In the genomic region with DNA sequence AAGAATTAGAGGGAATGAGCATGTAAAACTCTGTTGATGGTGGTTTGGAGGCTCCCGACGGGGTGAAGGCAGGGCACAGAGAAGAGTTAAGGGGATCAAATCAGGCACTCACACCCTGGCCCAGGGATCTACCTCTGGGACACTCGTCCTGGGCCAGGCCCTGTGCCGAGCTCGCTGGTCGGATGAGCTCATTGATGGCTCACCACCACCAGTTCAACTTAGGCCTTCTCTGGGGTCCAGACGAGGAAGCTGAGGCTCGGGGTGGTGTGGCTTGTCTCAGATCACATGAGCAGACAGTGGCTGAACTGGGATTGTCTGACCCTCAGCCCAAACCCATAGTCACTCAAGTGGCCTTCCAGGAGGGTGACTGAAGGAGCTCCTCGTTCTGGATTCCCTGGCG, we compare ENCODE assay signal across 10 cellular contexts. TPM values are rescaled to one million over a fixed set of nuclear protein-coding genes. Genes with fewer than 3 reads are reported as not detected.
DNase-seq lines count a peak whose midpoint lies in the region; ATAC-seq, FAIRE-seq and TF ChIP-seq lines count a peak whose summit lies in the region.
"Had no signal": no experiment of that assay in that cellular context is flagged by ENCODE, and none has a peak within 500 bp of the region (broad histone marks: within the 10 kb centered on the region; RNA-seq: fewer than 3 reads in every experiment).

No MANE protein-coding gene starts in this region.

- no peak overlapping the region for H3K27ac ChIP-seq in iPS-18a (ENCODE audit: low read length)
- H3K27ac ChIP-seq in stomach: peak overlapping the region in 2 of 5 donors; percentile 76 to 79
- H3K27ac ChIP-seq in small intestine (ENCODE audit: low read depth in 1 of 2, low read length in 1 of 2): no peak overlapping the region
- no peak overlapping the region for H3K27ac ChIP-seq in kidney (ENCODE audit: low read depth in 2 of 2, low read length in 2 of 2)

- no peak for DNase-seq in activated T-cell treated with anti-CD3 and anti-CD28 coated beads, Interleukin-2, amount 50 U/mL, for 24 hours
- no peak for DNase-seq in activated T-cell treated with anti-CD3 and anti-CD28 coated beads, Interleukin-2, amount 50 U/mL, for 48 hours
- DNase-seq in activated T-helper 2 cell treated with anti-CD3 and anti-CD28 coated beads, Interferon-gamma antibody, Interleukin-2, Interleukin-4, amounts not matched to agents 10 μg/mL and 5 μg/mL and 100 μg/mL, durations not matched to agents 14 hours and 24 hours and 36 hours (ENCODE audit: low spot score): no peak
- DNase-seq in stomach (no peak), small intestine (no peak), kidney (no peak), left ventricle myocardium superior (no peak)
- DNase-seq: hippocampal formation had no signal

- H3K9me3 Mint-ChIP-seq in activated T-cell treated with anti-CD3 and anti-CD28 coated beads, Interleukin-2, amount 50 U/mL, for 24 hours: no peaks in the 10 kb centered on the region
- H3K9me3 Mint-ChIP-seq in activated T-helper 2 cell treated with anti-CD3 and anti-CD28 coated beads, Interferon-gamma antibody, Interleukin-2, Interleukin-4, amounts not matched to agents 10 μg/mL and 5 μg/mL and 100 μg/mL, durations not matched to agents 14 hours and 24 hours and 36 hours: no peaks in the 10 kb centered on the region

- H3K4me3 ChIP-seq in iPS-18a (ENCODE audit: low read length) (peak overlapping the region; percentile 74), stomach (peak overlapping the region; percentile 86 to 100 (median 98)), small intestine (ENCODE audit: low read depth in 1 of 2, low read length in 2 of 2) (peak overlapping the region in 1 of 2 donors; percentile 81), kidney (ENCODE audit: low read length in 2 of 2) (peak overlapping the region in 1 of 2 donors; percentile 64)

- H3K4me1 Mint-ChIP-seq in activated T-cell treated with anti-CD3 and anti-CD28 coated beads, Interleukin-2, amount 50 U/mL, for 24 hours (ENCODE audit: low read depth): peaks cover 68% of the 10 kb centered on the region
- H3K4me1 Mint-ChIP-seq in activated T-helper 2 cell treated with anti-CD3 and anti-CD28 coated beads, Interferon-gamma antibody, Interleukin-2, Interleukin-4, amounts not matched to agents 10 μg/mL and 5 μg/mL and 100 μg/mL, durations not matched to agents 14 hours and 24 hours and 36 hours (ENCODE audit: low read depth): peaks cover 39% of the 10 kb centered on the region

- intact Hi-C loops in activated T-helper 2 cell treated with anti-CD3 and anti-CD28 coated beads, Interferon-gamma antibody, Interleukin-2, Interleukin-4, amounts not matched to agents 10 μg/mL and 5 μg/mL and 100 μg/mL, durations not matched to agents 14 hours and 24 hours and 36 hours (cut with micrococcal nuclease): no loop called here
- intact Hi-C loops in stomach (cut with DNase I; ENCODE audit: low total_unique reads) (no loop called here), kidney (cut with DNase I) (no loop called here), left ventricle myocardium superior (cut with micrococcal nuclease) (no loop called here)

- peak overlapping the region; percentile 83 for H3K4me3 Mint-ChIP-seq in activated T-cell treated with anti-CD3 and anti-CD28 coated beads, Interleukin-2, amount 50 U/mL, for 24 hours
- H3K4me3 Mint-ChIP-seq in activated T-helper 2 cell treated with anti-CD3 and anti-CD28 coated beads, Interferon-gamma antibody, Interleukin-2, Interleukin-4, amounts not matched to agents 10 μg/mL and 5 μg/mL and 100 μg/mL, durations not matched to agents 14 hours and 24 hours and 36 hours (ENCODE audit: low read depth): peak overlapping the region; percentile 86

- H3K9me3 ChIP-seq in iPS-18a (ENCODE audit: control insufficient read depth, low read depth, low read length): no peaks in the 10 kb centered on the region
- H3K9me3 ChIP-seq in stomach: no peaks in the 10 kb centered on the region
- no peaks in the 10 kb centered on the region for H3K9me3 ChIP-seq in small intestine (ENCODE audit: control insufficient read depth, low read depth)
- H3K9me3 ChIP-seq in kidney (ENCODE audit: control insufficient read depth in 1 of 2, low read length in 2 of 2): no peaks in the 10 kb centered on the region

- no peak for TF ChIP-seq POLR2A in stomach (IDR thresholded peaks at IDR 0.05)

- no peaks in the 10 kb centered on the region for H3K27me3 Mint-ChIP-seq in activated T-cell treated with anti-CD3 and anti-CD28 coated beads, Interleukin-2, amount 50 U/mL, for 24 hours
- H3K27me3 Mint-ChIP-seq in activated T-helper 2 cell treated with anti-CD3 and anti-CD28 coated beads, Interferon-gamma antibody, Interleukin-2, Interleukin-4, amounts not matched to agents 10 μg/mL and 5 μg/mL and 100 μg/mL, durations not matched to agents 14 hours and 24 hours and 36 hours (ENCODE audit: low read depth): no peaks in the 10 kb centered on the region

- H3K27ac Mint-ChIP-seq in activated T-cell treated with anti-CD3 and anti-CD28 coated beads, Interleukin-2, amount 50 U/mL, for 24 hours: peak overlapping the region; percentile 87
- peak overlapping the region; percentile 66 for H3K27ac Mint-ChIP-seq in activated T-helper 2 cell treated with anti-CD3 and anti-CD28 coated beads, Interferon-gamma antibody, Interleukin-2, Interleukin-4, amounts not matched to agents 10 μg/mL and 5 μg/mL and 100 μg/mL, durations not matched to agents 14 hours and 24 hours and 36 hours

- FAIRE-seq in small intestine (lab: Jason Lieb, UNC) (no peak), kidney (lab: Jason Lieb, UNC) (no peak)

- H3K9ac ChIP-seq in iPS-18a (ENCODE audit: low read length) (no peak overlapping the region), kidney (ENCODE audit: low read length in 2 of 2) (peak overlapping the region in 1 of 2 donors; percentile 59)

- H3K4me1 ChIP-seq in iPS-18a (ENCODE audit: control insufficient read depth, low read depth, low read length): peaks cover 27% of the 10 kb centered on the region
- peaks cover 37 to 64% (median 56%) of the 10 kb centered on the region in 4 donors for H3K4me1 ChIP-seq in stomach
- peaks cover 0 to 6% of the 10 kb centered on the region in 2 donors for H3K4me1 ChIP-seq in small intestine (ENCODE audit: control insufficient read depth in 2 of 2, insufficient read depth in 1 of 2, low read depth in 1 of 2, low read length in 1 of 2)
- peaks cover 14 to 34% of the 10 kb centered on the region in 2 donors for H3K4me1 ChIP-seq in kidney (ENCODE audit: control insufficient read depth in 1 of 2, insufficient read depth in 1 of 2, low read depth in 1 of 2, low read length in 2 of 2)

- H3K36me3 ChIP-seq in iPS-18a (ENCODE audit: control insufficient read depth, low read depth, low read length) (peaks cover 5% of the 10 kb centered on the region), stomach (peaks cover 0 to 30% (median 11%) of the 10 kb centered on the region in 4 donors), small intestine (ENCODE audit: control insufficient read depth in 2 of 2, insufficient read depth in 2 of 2, low read length in 2 of 2) (peaks cover 0 to 2% of the 10 kb centered on the region in 2 donors), kidney (ENCODE audit: control insufficient read depth in 1 of 2, insufficient read depth in 2 of 2, low read length in 2 of 2) (no peaks in the 10 kb centered on the region)

- no peak for TF ChIP-seq EP300 in stomach (IDR thresholded peaks at IDR 0.05)

- peaks cover 76% of the 10 kb centered on the region for H3K36me3 Mint-ChIP-seq in activated T-cell treated with anti-CD3 and anti-CD28 coated beads, Interleukin-2, amount 50 U/mL, for 24 hours (ENCODE audit: low read depth)
- peaks cover 41% of the 10 kb centered on the region for H3K36me3 Mint-ChIP-seq in activated T-helper 2 cell treated with anti-CD3 and anti-CD28 coated beads, Interferon-gamma antibody, Interleukin-2, Interleukin-4, amounts not matched to agents 10 μg/mL and 5 μg/mL and 100 μg/mL, durations not matched to agents 14 hours and 24 hours and 36 hours (ENCODE audit: low read depth)

- TF ChIP-seq CTCF in stomach (IDR thresholded peaks at IDR 0.05) (no peak), kidney (IDR thresholded peaks at IDR 0.05; ENCODE audit: borderline replicate concordance, extremely low read depth, insufficient read depth) (no peak)

- no peak for ATAC-seq in left ventricle myocardium superior

- no peaks in the 10 kb centered on the region for H3K27me3 ChIP-seq in iPS-18a (ENCODE audit: control insufficient read depth, insufficient read depth, low read length)
- H3K27me3 ChIP-seq in stomach: no peaks in the 10 kb centered on the region
- no peaks in the 10 kb centered on the region for H3K27me3 ChIP-seq in small intestine (ENCODE audit: control insufficient read depth in 2 of 2, insufficient read depth in 2 of 2, low read length in 2 of 2)

- WGBS in stomach, 5 donors: 68 to 76% (median 71%) methylated on average over 10 of the region's 10 CpGs
- WGBS in small intestine, 3 donors: 73 to 78% (median 76%) methylated on average over 10 of the region's 10 CpGs

RNA-seq across cellular contexts. Expression of a gene that starts 1.6 kb away (rescaled TPM):
- total RNA-seq in activated T-helper 2 cell treated with anti-CD3 and anti-CD28 coated beads, Interferon-gamma antibody, Interleukin-2, Interleukin-4, amounts not matched to agents 10 μg/mL and 5 μg/mL and 100 μg/mL, durations not matched to agents 14 hours and 24 hours and 36 hours: 117 and 132 TPM in 2 replicates
- total RNA-seq in stomach: 100 to 1,000 TPM in 1 of 5 donors, 10 to 100 TPM in 4; 10.1 to 122 (median 26.3) TPM
- polyA plus RNA-seq in stomach: 10 to 100 TPM in 1 of 3 donors, 1 to 10 TPM in 2; 6.9 to 26.2 (median 9.5) TPM
- 10 to 100 TPM in 2 of 3 donors, 1 to 10 TPM in 1; 7.6 to 51.6 (median 14.3) TPM for polyA plus RNA-seq in small intestine
- total RNA-seq in kidney: 46.1 TPM
- 16.7 TPM for polyA plus RNA-seq in kidney (ENCODE audit: insufficient read depth, low read depth, low replicate concordance)
- total RNA-seq in left ventricle myocardium superior: 50.0 TPM

RNA-seq across cellular contexts. Expression of a gene that starts 3.1 kb away (rescaled TPM):
- 112 and 116 TPM in 2 replicates for total RNA-seq in activated T-helper 2 cell treated with anti-CD3 and anti-CD28 coated beads, Interferon-gamma antibody, Interleukin-2, Interleukin-4, amounts not matched to agents 10 μg/mL and 5 μg/mL and 100 μg/mL, durations not matched to agents 14 hours and 24 hours and 36 hours
- total RNA-seq in stomach (100 to 1,000 TPM in 1 of 5 donors, 10 to 100 TPM in 4; 29.6 to 373 (median 36.5) TPM), kidney (40.0 TPM), left ventricle myocardium superior (22.4 TPM)
- polyA plus RNA-seq in stomach (10 to 100 TPM; 64.7 to 88.2 (median 77.9) TPM), small intestine (10 to 100 TPM; 18.6 to 37.5 (median 26.8) TPM), kidney (ENCODE audit: insufficient read depth, low read depth, low replicate concordance) (22.7 TPM)

RNA-seq across cellular contexts. Expression of a gene that starts 17.0 kb away (rescaled TPM):
- total RNA-seq in activated T-helper 2 cell treated with anti-CD3 and anti-CD28 coated beads, Interferon-gamma antibody, Interleukin-2, Interleukin-4, amounts not matched to agents 10 μg/mL and 5 μg/mL and 100 μg/mL, durations not matched to agents 14 hours and 24 hours and 36 hours: 5.5 and 5.6 TPM in 2 replicates
- total RNA-seq in stomach: 10 to 100 TPM in 2 of 5 donors, 1 to 10 TPM in 2, not detected in 1; 1.3 to 19.3 (median 7.6) TPM
- polyA plus RNA-seq in stomach: 1 to 10 TPM; 4.1 to 5.5 (median 5.0) TPM
- polyA plus RNA-seq in small intestine: 1 to 10 TPM in 2 of 3 donors, under 1 TPM in 1; 0.67 to 8.9 (median 3.2) TPM
- 13.8 TPM for total RNA-seq in kidney
- polyA plus RNA-seq in kidney (ENCODE audit: insufficient read depth, low read depth, low replicate concordance): 8.5 TPM
- 8.8 TPM for total RNA-seq in left ventricle myocardium superior
- total RNA-seq: M059J had no signal

RNA-seq across cellular contexts. Expression of a gene that starts 30.5 kb away (rescaled TPM):
- total RNA-seq in activated T-helper 2 cell treated with anti-CD3 and anti-CD28 coated beads, Interferon-gamma antibody, Interleukin-2, Interleukin-4, amounts not matched to agents 10 μg/mL and 5 μg/mL and 100 μg/mL, durations not matched to agents 14 hours and 24 hours and 36 hours: 68.9 and 69.1 TPM in 2 replicates
- total RNA-seq in stomach (100 to 1,000 TPM in 3 of 5 donors, 10 to 100 TPM in 2; 20.4 to 942 (median 117) TPM), kidney (39.5 TPM), left ventricle myocardium superior (46.4 TPM)
- polyA plus RNA-seq in stomach (100 to 1,000 TPM in 1 of 3 donors, 10 to 100 TPM in 2; 74.8 to 114 (median 94.7) TPM), small intestine (100 to 1,000 TPM; 123 to 162 (median 153) TPM), kidney (ENCODE audit: insufficient read depth, low read depth, low replicate concordance) (52.9 TPM)

RNA-seq across cellular contexts. Expression of a gene that starts 30.6 kb away (rescaled TPM):
- total RNA-seq in activated T-helper 2 cell treated with anti-CD3 and anti-CD28 coated beads, Interferon-gamma antibody, Interleukin-2, Interleukin-4, amounts not matched to agents 10 μg/mL and 5 μg/mL and 100 μg/mL, durations not matched to agents 14 hours and 24 hours and 36 hours: 140 and 143 TPM in 2 replicates
- total RNA-seq in stomach: 100 to 1,000 TPM in 3 of 5 donors, 10 to 100 TPM in 2; 32.3 to 421 (median 150) TPM
- 10 to 100 TPM; 64.3 to 87.2 (median 64.6) TPM for polyA plus RNA-seq in stomach
- polyA plus RNA-seq in small intestine: 100 to 1,000 TPM in 1 of 3 donors, 10 to 100 TPM in 2; 67.5 to 130 (median 82.1) TPM
- 73.9 TPM for total RNA-seq in kidney
- polyA plus RNA-seq in kidney (ENCODE audit: insufficient read depth, low read depth, low replicate concordance): 96.7 TPM
- 19.8 TPM for total RNA-seq in left ventricle myocardium superior
